16 cellular contexts compared by ENCODE assay signal in the genomic region with DNA sequence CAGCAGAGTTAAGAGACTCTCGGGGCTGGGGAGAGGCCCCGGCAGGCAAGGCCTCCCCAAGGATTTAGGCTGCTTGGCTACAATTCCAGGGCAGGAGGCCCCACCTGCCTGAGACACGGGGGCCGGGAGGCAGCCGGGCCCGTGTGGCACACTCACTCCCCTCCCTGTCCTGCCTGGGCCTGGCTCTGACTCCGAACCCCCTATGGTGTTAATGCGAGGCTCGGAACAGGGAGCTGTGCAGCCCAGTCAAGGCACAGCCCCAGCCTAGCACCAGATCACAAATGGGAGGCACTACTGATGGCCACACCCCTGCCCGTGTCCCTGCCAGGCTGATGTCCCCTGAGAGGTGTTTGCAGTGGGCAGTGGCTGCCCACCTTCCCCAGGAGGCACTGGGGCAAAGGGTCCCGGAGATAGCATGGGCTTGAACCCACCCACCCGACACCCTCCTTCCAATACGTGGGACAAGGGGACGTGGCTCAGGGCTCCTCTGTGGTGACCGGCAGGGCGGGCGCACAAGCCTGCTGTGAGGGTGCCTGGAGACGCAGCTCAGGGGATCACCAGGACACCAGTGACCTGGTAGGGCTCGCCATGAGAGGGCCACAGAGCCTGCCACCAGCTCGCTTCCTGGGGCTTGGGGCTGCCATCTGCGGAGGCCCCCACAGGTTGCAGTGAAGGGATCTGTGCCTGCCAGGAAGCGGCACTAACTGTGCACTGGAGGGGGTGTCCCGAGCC.
"Had no signal": no experiment of that assay in that cellular context is flagged by ENCODE, and none has a peak within 500 bp of the region (broad histone marks: within the 10 kb centered on the region; RNA-seq: fewer than 3 reads in every experiment).

No MANE protein-coding gene starts in this region.

- H3K4me1 Mint-ChIP-seq: WTC11 had no signal

- H3K27me3 ChIP-seq: breast epithelium, gastrocnemius medialis, heart left ventricle, neutrophil, tibial nerve, uterus had no signal

- H3K27ac Mint-ChIP-seq: activated CD8-positive, alpha-beta T cell treated with anti-CD3 and anti-CD28 coated beads, Interleukin-2, amount 10 ng/mL, durations not matched to agents 7 days and 5 days; activated naive CD8-positive, alpha-beta T cell treated with anti-CD3 and anti-CD28 coated beads, Interleukin-2, amount 10 ng/mL, durations not matched to agents 7 days and 5 days; immature natural killer cell; naive thymus-derived CD4-positive, alpha-beta T cell; stimulated activated memory B cell treated with anti-CD40 and anti-IgM and Interleukin-4, amounts not matched to agents 10 μg/mL and 1 μg/mL and 100 μg/mL, for 72 hours; WTC11 had no signal

- H3K9me3 ChIP-seq: breast epithelium, gastrocnemius medialis, heart left ventricle, mucosa of descending colon, neutrophil, tibial nerve, uterus had no signal

- H3K4me3 Mint-ChIP-seq: activated CD8-positive, alpha-beta T cell treated with anti-CD3 and anti-CD28 coated beads, Interleukin-2, amount 10 ng/mL, durations not matched to agents 7 days and 5 days; activated naive CD8-positive, alpha-beta T cell treated with anti-CD3 and anti-CD28 coated beads, Interleukin-2, amount 10 ng/mL, durations not matched to agents 7 days and 5 days; effector memory CD8-positive, alpha-beta T cell; immature natural killer cell; naive thymus-derived CD4-positive, alpha-beta T cell; stimulated activated memory B cell treated with anti-CD40 and anti-IgM and Interleukin-4, amounts not matched to agents 10 μg/mL and 1 μg/mL and 100 μg/mL, for 72 hours; WTC11 had no signal

- H3K27me3 Mint-ChIP-seq: activated naive CD8-positive, alpha-beta T cell treated with anti-CD3 and anti-CD28 coated beads, Interleukin-2, amount 10 ng/mL, durations not matched to agents 7 days and 5 days; effector memory CD8-positive, alpha-beta T cell; naive thymus-derived CD4-positive, alpha-beta T cell; stimulated activated memory B cell treated with anti-CD40 and anti-IgM and Interleukin-4, amounts not matched to agents 10 μg/mL and 1 μg/mL and 100 μg/mL, for 72 hours had no signal

- H3K9me3 Mint-ChIP-seq: effector memory CD8-positive, alpha-beta T cell; immature natural killer cell had no signal

- H3K4me3 ChIP-seq: breast epithelium, gastrocnemius medialis, heart left ventricle, lung, mucosa of descending colon, tibial nerve, uterus had no signal

- H3K27ac ChIP-seq: breast epithelium, epithelial cell of prostate, gastrocnemius medialis, heart left ventricle, neutrophil, tibial nerve, uterus had no signal

- H3K36me3 Mint-ChIP-seq: activated naive CD8-positive, alpha-beta T cell treated with anti-CD3 and anti-CD28 coated beads, Interleukin-2, amount 10 ng/mL, durations not matched to agents 7 days and 5 days had no signal

- H3K36me3 ChIP-seq: breast epithelium, gastrocnemius medialis, heart left ventricle, uterus had no signal
